Comparison of ENCODE assay signal across 25 cellular contexts in the genomic region with DNA sequence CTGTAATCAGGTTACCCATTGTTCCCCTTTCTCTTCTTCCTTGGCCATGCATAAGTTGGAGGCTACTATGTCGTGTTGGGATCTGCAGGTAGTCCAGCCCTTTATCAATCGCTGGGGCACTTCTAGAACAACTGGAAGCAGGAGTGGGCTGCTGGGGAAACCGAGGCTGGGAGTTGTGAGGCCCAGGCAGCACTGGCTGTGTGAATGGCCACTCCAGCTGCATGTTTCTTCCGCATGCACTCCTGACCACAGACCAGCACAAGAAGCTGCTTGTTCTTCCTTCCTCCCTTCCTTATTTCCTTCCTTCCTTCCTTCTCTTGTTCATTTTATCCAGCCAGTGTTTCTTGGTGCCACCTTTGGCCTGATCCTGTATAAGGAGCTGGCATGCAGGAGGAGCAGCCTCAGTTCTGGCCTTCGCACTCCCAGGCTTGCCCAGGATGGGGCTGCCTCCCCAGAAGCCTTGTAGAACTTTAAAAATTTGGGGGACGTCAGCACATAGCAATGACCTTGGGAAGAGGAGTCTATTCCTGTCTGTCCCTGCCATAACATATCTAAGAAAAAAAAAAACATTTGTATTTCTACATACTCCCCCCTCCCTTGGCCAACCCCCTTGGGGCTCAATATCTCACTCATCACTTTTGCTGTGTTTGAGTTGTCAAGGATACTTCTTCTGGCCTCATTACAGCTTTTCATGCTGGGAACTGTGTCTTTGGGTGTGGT. TPM values are rescaled to one million over a fixed set of nuclear protein-coding genes. Genes with fewer than 3 reads are reported as not detected.
"Had no signal": no experiment of that assay in that cellular context is flagged by ENCODE, and none has a peak within 500 bp of the region (broad histone marks: within the 10 kb centered on the region; RNA-seq: fewer than 3 reads in every experiment).

No MANE protein-coding gene starts in this region.

- H3K36me3 ChIP-seq: esophagus squamous epithelium, gastrocnemius medialis, sigmoid colon, thoracic aorta, upper lobe of left lung had no signal

- H3K36me3 Mint-ChIP-seq: activated naive CD4-positive, alpha-beta T cell treated with anti-CD3 and anti-CD28 coated beads, Interleukin-2, amount 50 U/mL, for 24 hours; brain; naive thymus-derived CD4-positive, alpha-beta T cell had no signal

- FAIRE-seq: endothelial cell of umbilical vein, kidney had no signal

- H3K27ac Mint-ChIP-seq: activated B cell treated with CpG ODN at 0.5 μM for 24 hours; activated CD4-positive, alpha-beta T cell treated with anti-CD3 and anti-CD28 coated beads for 36 hours; activated naive CD4-positive, alpha-beta T cell treated with anti-CD3 and anti-CD28 coated beads, Interleukin-2, amount 50 U/mL, for 24 hours; brain; effector memory CD8-positive, alpha-beta T cell; naive thymus-derived CD4-positive, alpha-beta T cell; T-helper 1 cell treated with Interleukin-12 subunit alpha and Interleukin-12 subunit beta and Interleukin-4 antibody, amounts not matched to agents 30 μg/mL and 1 μg/mL, for 36 hours had no signal

- DNase-seq: activated B cell treated with CpG ODN at 0.5 μM for 24 hours; activated CD4-positive, alpha-beta T cell treated with anti-CD3 and anti-CD28 coated beads for 36 hours; activated CD4-positive, alpha-beta T cell treated with anti-CD3 and anti-CD28 coated beads, Interleukin-2, amount 50 U/mL, for 4 hours; activated gamma-delta T cell treated with Interleukin-2 at 50 U/mL for 16 hours; activated T-cell treated with anti-CD3 and anti-CD28 coated beads for 4 hours; anterior cingulate cortex; central memory CD4-positive, alpha-beta T cell; dorsolateral prefrontal cortex; effector memory CD8-positive, alpha-beta T cell; esophagus squamous epithelium; gastrocnemius medialis; kidney; naive thymus-derived CD4-positive, alpha-beta T cell; sigmoid colon; stimulated activated CD4-positive, alpha-beta T cell treated with anti-CD3 and anti-CD28 coated beads, Interleukin-4, amount 100 ng/mL, for 1 hour; stimulated activated naive CD4-positive, alpha-beta T cell; T1000; upper lobe of left lung had no signal

- H3K9me3 ChIP-seq: esophagus squamous epithelium, gastrocnemius medialis, thoracic aorta, upper lobe of left lung had no signal

- H3K27me3 ChIP-seq: gastrocnemius medialis, sigmoid colon, upper lobe of left lung had no signal

- H3K4me1 Mint-ChIP-seq: activated B cell treated with CpG ODN at 0.5 μM for 24 hours; activated CD4-positive, alpha-beta T cell treated with anti-CD3 and anti-CD28 coated beads for 36 hours; activated naive CD4-positive, alpha-beta T cell treated with anti-CD3 and anti-CD28 coated beads, Interleukin-2, amount 50 U/mL, for 24 hours; neural crest cell had no signal

- H3K27ac ChIP-seq: dorsolateral prefrontal cortex, gastrocnemius medialis, sigmoid colon, thoracic aorta, upper lobe of left lung had no signal

- H3K4me3 Mint-ChIP-seq: activated B cell treated with CpG ODN at 0.5 μM for 24 hours; activated CD4-positive, alpha-beta T cell treated with anti-CD3 and anti-CD28 coated beads for 36 hours; activated naive CD4-positive, alpha-beta T cell treated with anti-CD3 and anti-CD28 coated beads, Interleukin-2, amount 50 U/mL, for 24 hours; brain; effector memory CD8-positive, alpha-beta T cell; naive thymus-derived CD4-positive, alpha-beta T cell; neural crest cell; T-helper 1 cell treated with Interleukin-12 subunit alpha and Interleukin-12 subunit beta and Interleukin-4 antibody, amounts not matched to agents 30 μg/mL and 1 μg/mL, for 36 hours had no signal

- H3K9me3 Mint-ChIP-seq: activated B cell treated with CpG ODN at 0.5 μM for 24 hours; activated naive CD4-positive, alpha-beta T cell treated with anti-CD3 and anti-CD28 coated beads, Interleukin-2, amount 50 U/mL, for 24 hours; effector memory CD8-positive, alpha-beta T cell; naive thymus-derived CD4-positive, alpha-beta T cell; neural crest cell; T-helper 1 cell treated with Interleukin-12 subunit alpha and Interleukin-12 subunit beta and Interleukin-4 antibody, amounts not matched to agents 30 μg/mL and 1 μg/mL, for 36 hours had no signal

- H3K4me1 ChIP-seq: gastrocnemius medialis, sigmoid colon, upper lobe of left lung had no signal

- H3K27me3 Mint-ChIP-seq: activated B cell treated with CpG ODN at 0.5 μM for 24 hours had no signal

- H3K4me3 ChIP-seq: dorsolateral prefrontal cortex, esophagus squamous epithelium, gastrocnemius medialis, lung, sigmoid colon, thoracic aorta, upper lobe of left lung had no signal

RNA-seq across cellular contexts. Expression of a gene that starts 20.8 kb away (rescaled TPM):
- total RNA-seq: activated B cell treated with CpG ODN at 0.5 μM for 24 hours; activated CD4-positive, alpha-beta T cell treated with anti-CD3 and anti-CD28 coated beads for 36 hours; endothelial cell of umbilical vein; naive thymus-derived CD4-positive, alpha-beta T cell; neural crest cell had no signal
